15 cellular contexts compared by ENCODE assay signal in the genomic region with DNA sequence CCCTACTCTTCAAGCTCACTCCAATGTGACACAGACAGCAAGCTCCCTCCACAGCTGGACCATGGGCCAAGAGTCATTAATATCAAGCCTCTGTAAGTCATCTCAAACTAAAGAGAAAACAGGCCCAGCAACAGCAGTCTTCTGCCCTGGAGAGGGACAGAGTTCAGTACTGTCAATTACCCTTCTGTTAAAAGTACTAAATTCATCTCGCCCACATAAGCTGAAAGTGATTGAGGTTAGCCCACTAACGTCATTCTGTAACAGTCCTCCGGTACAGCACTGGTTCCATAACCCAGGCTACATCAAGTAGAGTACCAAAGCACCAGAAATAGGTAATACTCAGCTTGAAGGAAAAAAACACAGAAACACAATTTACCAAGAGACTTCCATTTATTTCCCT. TPM values are rescaled to one million over a fixed set of nuclear protein-coding genes. Genes with fewer than 3 reads are reported as not detected.
DNase-seq lines count a peak whose midpoint lies in the region; ATAC-seq and TF ChIP-seq lines count a peak whose summit lies in the region.
"Had no signal": no experiment of that assay in that cellular context is flagged by ENCODE, and none has a peak within 500 bp of the region (broad histone marks: within the 10 kb centered on the region; RNA-seq: fewer than 3 reads in every experiment).

No MANE protein-coding gene starts in this region.

- H3K4me1 ChIP-seq in breast epithelium = no peaks in the 10 kb centered on the region
- no peaks in the 10 kb centered on the region for H3K4me1 ChIP-seq in right lobe of liver

- H3K27me3 Mint-ChIP-seq in activated CD4-positive, alpha-beta T cell treated with anti-CD3 and anti-CD28 coated beads for 36 hours = no peaks in the 10 kb centered on the region
- H3K27me3 Mint-ChIP-seq in activated naive CD8-positive, alpha-beta T cell treated with anti-CD3 and anti-CD28 coated beads for 36 hours = no peaks in the 10 kb centered on the region

- no peaks in the 10 kb centered on the region for H3K9me3 Mint-ChIP-seq in activated CD4-positive, alpha-beta T cell treated with anti-CD3 and anti-CD28 coated beads for 36 hours (ENCODE audit: low read depth)
- no peaks in the 10 kb centered on the region for H3K9me3 Mint-ChIP-seq in activated naive CD8-positive, alpha-beta T cell treated with anti-CD3 and anti-CD28 coated beads for 36 hours
- H3K9me3 Mint-ChIP-seq: mesothelial cell of epicardium had no signal

- DNase-seq in activated CD4-positive, alpha-beta T cell treated with anti-CD3 and anti-CD28 coated beads for 36 hours = peak; percentile 34
- no peak for DNase-seq in activated CD4-positive, alpha-beta T cell treated with anti-CD3 and anti-CD28 coated beads, Interleukin-2, amount 50 U/mL, for 1 hour
- DNase-seq in activated naive CD8-positive, alpha-beta T cell treated with anti-CD3 and anti-CD28 coated beads for 36 hours = no peak
- DNase-seq in NCI-H226 (no peak), breast epithelium (ENCODE audit: low spot score in 2 of 2) (no peak), right lobe of liver (no peak)
- DNase-seq: 8988T, amniotic stem cell, DMS79, hippocampal formation, NCI-H146 had no signal

- no peaks in the 10 kb centered on the region for H3K27me3 ChIP-seq in breast epithelium
- H3K27me3 ChIP-seq in right lobe of liver = no peaks in the 10 kb centered on the region

- H3K4me1 Mint-ChIP-seq in activated CD4-positive, alpha-beta T cell treated with anti-CD3 and anti-CD28 coated beads for 36 hours = peaks cover 49% of the 10 kb centered on the region
- H3K4me1 Mint-ChIP-seq in activated naive CD8-positive, alpha-beta T cell treated with anti-CD3 and anti-CD28 coated beads for 36 hours = peaks cover 21% of the 10 kb centered on the region
- H3K4me1 Mint-ChIP-seq: mesothelial cell of epicardium had no signal

- no peak for TF ChIP-seq POLR2A in breast epithelium (IDR thresholded peaks at IDR 0.05)
- TF ChIP-seq POLR2A in right lobe of liver (IDR thresholded peaks at IDR 0.05) = no peak

- H3K9me3 ChIP-seq in breast epithelium = no peaks in the 10 kb centered on the region
- H3K9me3 ChIP-seq in right lobe of liver = no peaks in the 10 kb centered on the region

- H3K36me3 Mint-ChIP-seq in activated CD4-positive, alpha-beta T cell treated with anti-CD3 and anti-CD28 coated beads for 36 hours (ENCODE audit: low read depth) = peaks cover 55% of the 10 kb centered on the region
- H3K36me3 Mint-ChIP-seq in activated naive CD8-positive, alpha-beta T cell treated with anti-CD3 and anti-CD28 coated beads for 36 hours = peaks cover 36% of the 10 kb centered on the region

- no peak overlapping the region for H3K27ac ChIP-seq in breast epithelium
- no peak overlapping the region for H3K27ac ChIP-seq in right lobe of liver

- H3K36me3 ChIP-seq in breast epithelium (peaks cover 2% of the 10 kb centered on the region), right lobe of liver (peaks cover 0 to 36% (median 16%) of the 10 kb centered on the region in 4 donors)

- ATAC-seq in activated CD4-positive, alpha-beta T cell treated with anti-CD3 and anti-CD28 coated beads for 36 hours = peak; percentile 83
- ATAC-seq in GM21360 (IDR thresholded peaks at IDR 0.05; ENCODE audit: unreplicated experiment) = peak; percentile 54
- ATAC-seq in HG03103 (IDR thresholded peaks at IDR 0.05; ENCODE audit: low read depth, unreplicated experiment) = peak; percentile 49
- no peak for ATAC-seq in right lobe of liver
- ATAC-seq: sciatic nerve had no signal

- TF ChIP-seq CTCF in breast epithelium (IDR thresholded peaks at IDR 0.05) (no peak), right lobe of liver (IDR thresholded peaks at IDR 0.05) (no peak)

- CTCF ChIA-PET in activated CD4-positive, alpha-beta T cell treated with anti-CD3 and anti-CD28 coated beads for 36 hours (lab: Charles Lee) = interaction anchor here (0.6 to 7.6 kb wide), 8 partner anchors 7 to 643 kb away, joined by 3 to 54 read pairs (median 4); no protein-coding TSS in a partner anchor

- no peak overlapping the region for H3K4me3 ChIP-seq in breast epithelium
- no peak overlapping the region for H3K4me3 ChIP-seq in right lobe of liver

- POLR2A ChIA-PET in activated CD4-positive, alpha-beta T cell treated with anti-CD3 and anti-CD28 coated beads for 36 hours (lab: Charles Lee) = interaction anchor here (0.8 kb wide), 1 partner anchor 10 kb away, joined by 3 read pairs; no protein-coding TSS in a partner anchor

- H3K27ac Mint-ChIP-seq in activated CD4-positive, alpha-beta T cell treated with anti-CD3 and anti-CD28 coated beads for 36 hours = peak overlapping the region; percentile 68
- peak overlapping the region; percentile 14 for H3K27ac Mint-ChIP-seq in activated naive CD8-positive, alpha-beta T cell treated with anti-CD3 and anti-CD28 coated beads for 36 hours
- H3K27ac Mint-ChIP-seq: mesothelial cell of epicardium had no signal

- WGBS in right lobe of liver (ENCODE audit: insufficient coverage, low coverage, low lambda C conversion rate, missing lambda C conversion rate) = 61% methylated on average over 3 of the region's 3 CpGs

- no peak overlapping the region for H3K4me3 Mint-ChIP-seq in activated CD4-positive, alpha-beta T cell treated with anti-CD3 and anti-CD28 coated beads for 36 hours
- H3K4me3 Mint-ChIP-seq in activated naive CD8-positive, alpha-beta T cell treated with anti-CD3 and anti-CD28 coated beads for 36 hours = no peak overlapping the region
- H3K4me3 Mint-ChIP-seq: mesothelial cell of epicardium had no signal

- intact Hi-C loops in activated CD4-positive, alpha-beta T cell treated with anti-CD3 and anti-CD28 coated beads for 36 hours (cut with DNase I, micrococcal nuclease) = no loop called here
- intact Hi-C loops in breast epithelium (cut with DNase I; ENCODE audit: low total_unique reads) (no loop called here), right lobe of liver (cut with DNase I) (no loop called here)

RNA-seq across cellular contexts. Expression of gene THADA, which starts 25.9 kb away (rescaled TPM):
- 10 to 100 TPM; 32.5 to 36.6 TPM for total RNA-seq in activated CD4-positive, alpha-beta T cell treated with anti-CD3 and anti-CD28 coated beads for 36 hours
- 10 to 100 TPM; 34.5 to 35.2 TPM for total RNA-seq in activated naive CD8-positive, alpha-beta T cell treated with anti-CD3 and anti-CD28 coated beads for 36 hours
- total RNA-seq in breast epithelium (10 to 100 TPM; 41.1 to 60.6 (median 49.5) TPM), right lobe of liver (10 to 100 TPM; 12.2 to 21.6 (median 14.0) TPM)

Comparison
In these comparisons a context has a peak if more than half of its experiments do, and no peak if none do; other contexts are left out.
1. ATAC-seq: peak in activated CD4-positive, alpha-beta T cell treated with anti-CD3 and anti-CD28 coated beads for 36 hours (single experiment), GM21360 (single experiment) and HG03103 (single experiment); none in right lobe of liver (0 of 4).